In genomic region chr1:94538243-94538827, GRCh38 we compare ENCODE assay signal across 16 cellular contexts. TPM values are rescaled to one million over a fixed set of nuclear protein-coding genes. Genes with fewer than 3 reads are reported as not detected.
DNase-seq lines count a peak whose midpoint lies in the region; ATAC-seq, FAIRE-seq and TF ChIP-seq lines count a peak whose summit lies in the region.
"Had no signal": no experiment of that assay in that cellular context is flagged by ENCODE, and none has a peak within 500 bp of the region (broad histone marks: within the 10 kb centered on the region; RNA-seq: fewer than 3 reads in every experiment).

No MANE protein-coding gene starts in this region.

- H3K9me3 ChIP-seq in heart left ventricle (no peaks in the 10 kb centered on the region), neural progenitor cell (ENCODE audit: low read depth) (no peaks in the 10 kb centered on the region), upper lobe of right lung (no peaks in the 10 kb centered on the region)

- peaks cover 23% of the 10 kb centered on the region for H3K36me3 Mint-ChIP-seq in neural progenitor cell
- H3K36me3 Mint-ChIP-seq: activated CD8-positive, alpha-beta memory T cell treated with anti-CD3 and anti-CD28 coated beads, Interleukin-2, amount 10 ng/mL, durations not matched to agents 7 days and 5 days; activated naive CD8-positive, alpha-beta T cell treated with anti-CD3 and anti-CD28 coated beads for 36 hours had no signal

- H4K20me1 ChIP-seq in neural progenitor cell (ENCODE audit: low read depth), result no peaks in the 10 kb centered on the region

- H3K27me3 ChIP-seq in heart left ventricle (no peaks in the 10 kb centered on the region), neural progenitor cell (peaks cover 45% of the 10 kb centered on the region), upper lobe of right lung (no peaks in the 10 kb centered on the region)

- TF ChIP-seq POLR2A in heart left ventricle (IDR thresholded peaks at IDR 0.05) (no peak), GM12892 (IDR thresholded peaks at IDR 0.05; ENCODE audit: low read depth, low read length) (no peak)

- DNase-seq in heart left ventricle (no peak), cardiac septum (ENCODE audit: low spot score) (no peak), epithelial cell of prostate (ENCODE audit: low read depth, low spot score) (no peak), neural progenitor cell (ENCODE audit: low spot score) (peak; percentile 52), upper lobe of right lung (no peak), GM12892 (ENCODE audit: insufficient read length) (no peak), GM10266 (ENCODE audit: extremely low spot score) (no peak), NCI-H1417 treated with DMSO at 0.1 percent for 48 hours (lab: John Stamatoyannopoulos, UW) (no peak)
- DNase-seq: activated CD8-positive, alpha-beta memory T cell treated with anti-CD3 and anti-CD28 coated beads, Interleukin-2, amount 10 ng/mL, durations not matched to agents 7 days and 5 days; activated naive CD8-positive, alpha-beta T cell treated with anti-CD3 and anti-CD28 coated beads for 36 hours; DMS79; effector memory CD8-positive, alpha-beta T cell; Karpas-422; NCI-H2107; stimulated activated naive CD8-positive, alpha-beta T cell treated with anti-CD3 and anti-CD28 coated beads, Interleukin-15, amount 100 ng/mL, for 72 hours had no signal

- H3K4me1 ChIP-seq in heart left ventricle, result peaks cover 0 to 45% (median 21%) of the 10 kb centered on the region in 12 donors
- no peaks in the 10 kb centered on the region for H3K4me1 ChIP-seq in neural progenitor cell
- H3K4me1 ChIP-seq in upper lobe of right lung, result peaks cover 17% of the 10 kb centered on the region

- H2AFZ ChIP-seq in neural progenitor cell (replicated peaks), result no peak overlapping the region

- no peak overlapping the region for H3K4me2 ChIP-seq in neural progenitor cell

- H3K4me3 Mint-ChIP-seq in neural progenitor cell, result no peak overlapping the region
- H3K4me3 Mint-ChIP-seq: activated CD8-positive, alpha-beta memory T cell treated with anti-CD3 and anti-CD28 coated beads, Interleukin-2, amount 10 ng/mL, durations not matched to agents 7 days and 5 days; activated naive CD8-positive, alpha-beta T cell treated with anti-CD3 and anti-CD28 coated beads for 36 hours; effector memory CD8-positive, alpha-beta T cell; stimulated activated naive CD8-positive, alpha-beta T cell treated with anti-CD3 and anti-CD28 coated beads, Interleukin-15, amount 100 ng/mL, for 72 hours had no signal

- peaks cover 39% of the 10 kb centered on the region for H3K4me1 Mint-ChIP-seq in neural progenitor cell

- no peaks in the 10 kb centered on the region for H3K9me3 Mint-ChIP-seq in neural progenitor cell
- H3K9me3 Mint-ChIP-seq: activated naive CD8-positive, alpha-beta T cell treated with anti-CD3 and anti-CD28 coated beads for 36 hours; effector memory CD8-positive, alpha-beta T cell; stimulated activated naive CD8-positive, alpha-beta T cell treated with anti-CD3 and anti-CD28 coated beads, Interleukin-15, amount 100 ng/mL, for 72 hours had no signal

- peaks cover 7% of the 10 kb centered on the region for H3K27me3 Mint-ChIP-seq in neural progenitor cell (ENCODE audit: insufficient read depth, low read depth)

- H3K27ac Mint-ChIP-seq in neural progenitor cell, result no peak overlapping the region
- H3K27ac Mint-ChIP-seq: activated CD8-positive, alpha-beta memory T cell treated with anti-CD3 and anti-CD28 coated beads, Interleukin-2, amount 10 ng/mL, durations not matched to agents 7 days and 5 days; activated naive CD8-positive, alpha-beta T cell treated with anti-CD3 and anti-CD28 coated beads for 36 hours; effector memory CD8-positive, alpha-beta T cell; stimulated activated naive CD8-positive, alpha-beta T cell treated with anti-CD3 and anti-CD28 coated beads, Interleukin-15, amount 100 ng/mL, for 72 hours had no signal

- H3K36me3 ChIP-seq in heart left ventricle, result peaks cover 0 to 22% (median 11%) of the 10 kb centered on the region in 9 donors
- no peaks in the 10 kb centered on the region for H3K36me3 ChIP-seq in neural progenitor cell
- H3K36me3 ChIP-seq in upper lobe of right lung, result peaks cover 19% of the 10 kb centered on the region

- H3K4me3 ChIP-seq in heart left ventricle (peak overlapping the region in 11 of 12 donors; percentile 18 to 87 (median 73)), neural progenitor cell (no peak overlapping the region), upper lobe of right lung (peak overlapping the region; percentile 85)

- intact Hi-C loops in heart left ventricle (cut with DNase I) (loop anchor here in 1 of 10 donors (5.0 kb wide), 1 partner anchor 59 kb away; no protein-coding TSS in a partner anchor), cardiac septum (cut with DNase I) (no loop called here), upper lobe of right lung (cut with DNase I) (no loop called here)

- FAIRE-seq in GM12892 (lab: Jason Lieb, UNC), result no peak
- FAIRE-seq: A204.1 had no signal

- H3K79me2 ChIP-seq in neural progenitor cell (ENCODE audit: low read depth), result no peaks in the 10 kb centered on the region

- no peak overlapping the region for H3K9ac ChIP-seq in neural progenitor cell

- ATAC-seq in heart left ventricle, result no peak
- no peak for ATAC-seq in upper lobe of right lung
- ATAC-seq: activated CD8-positive, alpha-beta memory T cell treated with anti-CD3 and anti-CD28 coated beads, Interleukin-2, amount 10 ng/mL, durations not matched to agents 7 days and 5 days; effector memory CD8-positive, alpha-beta T cell; stimulated activated naive CD8-positive, alpha-beta T cell treated with anti-CD3 and anti-CD28 coated beads, Interleukin-15, amount 100 ng/mL, for 72 hours had no signal

- 44 to 49% (median 46%) methylated on average over 6 of the region's 6 CpGs for WGBS in heart left ventricle, 4 donors

- TF ChIP-seq CTCF in heart left ventricle (IDR thresholded peaks at IDR 0.05) (peak in 2 of 12 donors; percentile 7 to 22), neural progenitor cell (IDR thresholded peaks at IDR 0.05) (no peak), upper lobe of right lung (IDR thresholded peaks at IDR 0.05) (no peak), GM10266 (IDR thresholded peaks at IDR 0.05; ENCODE audit: control insufficient read depth, insufficient read depth, low read depth, missing control alignments) (no peak)

- H3K27ac ChIP-seq in heart left ventricle, result peak overlapping the region in 9 of 12 donors; percentile 24 to 95 (median 93)
- H3K27ac ChIP-seq in epithelial cell of prostate, result peak overlapping the region; percentile 96
- H3K27ac ChIP-seq in neural progenitor cell, result no peak overlapping the region
- no peak overlapping the region for H3K27ac ChIP-seq in upper lobe of right lung

- H3F3A ChIP-seq in neural progenitor cell (ENCODE audit: low read depth), result peaks cover 14% of the 10 kb centered on the region

RNA-seq across cellular contexts. Expression of gene F3, which starts 3.2 kb away (rescaled TPM):
- total RNA-seq in heart left ventricle (10 to 100 TPM; 28.6 to 88.8 (median 50.1) TPM), cardiac septum (29.1 TPM), neural progenitor cell (ENCODE audit: low replicate concordance) (2.3 and 6.4 TPM in 2 replicates), upper lobe of right lung (113 TPM)
- polyA plus RNA-seq in heart left ventricle, result 10 to 100 TPM; 25.4 to 36.4 TPM
- polyA plus RNA-seq in GM12892 (2012; ENCODE audit: missing spikeins), result not detected

Comparison
In these comparisons a context has a peak if more than half of its experiments do, and no peak if none do; other contexts are left out.
1. H3K27ac ChIP-seq: peak in heart left ventricle (9 of 12) and epithelial cell of prostate (single experiment); none in neural progenitor cell (single experiment) and upper lobe of right lung (single experiment).